ENCODE assay signal across 10 cellular contexts in the genomic region with DNA sequence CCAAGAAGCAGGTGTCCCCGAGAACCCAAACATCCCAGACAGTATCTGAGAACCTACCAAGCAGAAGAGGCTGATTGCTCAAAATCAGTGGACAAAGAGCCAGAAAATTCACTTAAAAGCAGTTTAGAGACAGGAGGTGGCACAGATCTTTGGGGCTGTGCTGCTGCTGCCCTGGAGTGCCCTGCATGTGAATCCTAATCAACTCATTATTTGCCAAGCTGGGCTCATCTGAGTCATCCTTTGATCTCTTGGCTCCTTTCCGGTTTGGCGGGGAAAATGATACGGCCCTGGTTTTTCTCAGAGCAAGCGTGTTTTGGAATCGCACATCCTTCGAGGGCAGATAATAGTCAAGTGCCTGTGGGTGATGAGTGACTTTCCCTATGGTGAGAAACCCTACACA. TPM values are rescaled to one million over a fixed set of nuclear protein-coding genes. Genes with fewer than 3 reads are reported as not detected.
"Had no signal": no experiment of that assay in that cellular context is flagged by ENCODE, and none has a peak within 500 bp of the region (broad histone marks: within the 10 kb centered on the region; RNA-seq: fewer than 3 reads in every experiment).

No MANE protein-coding gene starts in this region.

RNA-seq across cellular contexts. Expression of gene PRAMEF19, which starts 9.4 kb away (rescaled TPM):
- total RNA-seq: OCI-LY7, PC-3, PC-9, Peyer's patch, Right ventricle myocardium inferior, Right ventricle myocardium superior, RPMI7951, SJCRH30, SJSA1, SK-MEL-5 had no signal

RNA-seq across cellular contexts. Expression of gene PRAMEF14, which starts 15.4 kb away (rescaled TPM):
- total RNA-seq: OCI-LY7, PC-3, PC-9, Peyer's patch, Right ventricle myocardium inferior, Right ventricle myocardium superior, RPMI7951, SJCRH30, SJSA1, SK-MEL-5 had no signal

RNA-seq across cellular contexts. Expression of gene PRAMEF17, which starts 27.1 kb away (rescaled TPM):
- total RNA-seq: OCI-LY7, PC-3, PC-9, Peyer's patch, Right ventricle myocardium inferior, Right ventricle myocardium superior, RPMI7951, SJCRH30, SJSA1, SK-MEL-5 had no signal

RNA-seq across cellular contexts. Expression of gene PRAMEF15, which starts 47.0 kb away (rescaled TPM):
- total RNA-seq: OCI-LY7, PC-3, PC-9, Peyer's patch, Right ventricle myocardium inferior, Right ventricle myocardium superior, RPMI7951, SJCRH30, SJSA1, SK-MEL-5 had no signal

RNA-seq across cellular contexts. Expression of gene PRAMEF20, which starts 47.9 kb away (rescaled TPM):
- total RNA-seq: OCI-LY7, PC-3, PC-9, Peyer's patch, Right ventricle myocardium inferior, Right ventricle myocardium superior, RPMI7951, SJCRH30, SK-MEL-5 had no signal
